Comparison of ENCODE assay signal across 15 cellular contexts in genomic region chr9:35951736-35952135, GRCh38. TPM values are rescaled to one million over a fixed set of nuclear protein-coding genes. Genes with fewer than 3 reads are reported as not detected.
A peak's percentile ranks its signal among the peaks of the same experiment; 100 is the strongest.
DNase-seq lines count a peak whose midpoint lies in the region; ATAC-seq and TF ChIP-seq lines count a peak whose summit lies in the region.
"Had no signal": no experiment of that assay in that cellular context is flagged by ENCODE, and none has a peak within 500 bp of the region (broad histone marks: within the 10 kb centered on the region; RNA-seq: fewer than 3 reads in every experiment).

No MANE protein-coding gene starts in this region.

- DNase-seq in HCT116 (ENCODE audit: low read depth, low spot score) (no peak), RWPE2 (ENCODE audit: low spot score) (no peak), fibroblast of pulmonary artery (ENCODE audit: low read depth) (peak; percentile 81), psoas muscle (no peak), head of caudate nucleus (no peak), vagina (ENCODE audit: extremely low spot score in 2 of 2) (no peak), NCI-H526 treated with DMSO at 0.1 percent for 48 hours (lab: John Stamatoyannopoulos, UW) (no peak)
- DNase-seq: activated CD4-positive, alpha-beta T cell treated with anti-CD3 and anti-CD28 coated beads, Interleukin-2, amount 50 U/mL, for 4 hours; activated effector memory CD4-positive, alpha-beta T cell treated with Interleukin-2 at 50 U/mL for 16 hours; COR-L47; nephron progenitor cell had no signal

- intact Hi-C loops in HCT116 (cut with micrococcal nuclease) (no loop called here), psoas muscle (cut with DNase I) (no loop called here), head of caudate nucleus (cut with DNase I) (no loop called here), vagina (cut with DNase I) (no loop called here)

- peak overlapping the region; percentile 27 for H3K4me2 ChIP-seq in HCT116 (ENCODE audit: low read length)

- H3K9me3 ChIP-seq in HCT116 (ENCODE audit: control insufficient read depth in 1 of 2, insufficient read depth in 1 of 2, low read depth in 1 of 2, low read length in 2 of 2): no peaks in the 10 kb centered on the region
- H3K9me3 ChIP-seq in RWPE2 (ENCODE audit: severe bottlenecking): no peaks in the 10 kb centered on the region
- H3K9me3 ChIP-seq in psoas muscle: no peaks in the 10 kb centered on the region
- H3K9me3 ChIP-seq in vagina: no peaks in the 10 kb centered on the region

- POLR2A ChIA-PET in HCT116 (lab: Charles Lee): no interaction called here

- no TSS peak for BruUV-seq in HCT116 (replicated peaks; lab: Mats Ljungman, UMichigan)

- RAD21 ChIA-PET in HCT116 (lab: Charles Lee; ENCODE audit: low non-redundant PET in 1 of 2, low total read pairs in 2 of 2, uncharacterized antibody in 2 of 2, unreplicated experiment in 2 of 2): no interaction called here

- peaks cover 9 to 22% of the 10 kb centered on the region in 2 experiments for H3K4me1 ChIP-seq in HCT116 (ENCODE audit: control insufficient read depth in 1 of 2, insufficient read depth in 2 of 2, low read length in 2 of 2)
- H3K4me1 ChIP-seq in RWPE2 (ENCODE audit: insufficient read depth, poor library complexity, severe bottlenecking): peaks cover 6% of the 10 kb centered on the region
- H3K4me1 ChIP-seq in psoas muscle: no peaks in the 10 kb centered on the region
- H3K4me1 ChIP-seq in vagina: no peaks in the 10 kb centered on the region

- no peaks in the 10 kb centered on the region for H3K9me2 ChIP-seq in HCT116 (ENCODE audit: insufficient read depth)

- ATAC-seq in HCT116: no peak
- peak; percentile 72; the same call in 2 of the 3 replicates for ATAC-seq in RWPE2 (ENCODE audit: low read depth)
- peak in 3 of 4 donors; percentile 12 to 30 (median 17) for ATAC-seq in psoas muscle
- ATAC-seq in HG03280 (IDR thresholded peaks at IDR 0.05; ENCODE audit: unreplicated experiment): no peak

- H3K4me3 ChIP-seq in HCT116 (replicated peaks in 1 of 2; ENCODE audit: low read depth in 1 of 2, low read length in 2 of 2) (no peak overlapping the region), RWPE2 (ENCODE audit: severe bottlenecking) (no peak overlapping the region), fibroblast of pulmonary artery (replicated peaks; ENCODE audit: low read depth, low read length) (no peak overlapping the region), psoas muscle (no peak overlapping the region), vagina (no peak overlapping the region)
- H3K4me3 ChIP-seq: cardiac muscle cell had no signal

- CTCF ChIA-PET in HCT116 (lab: Charles Lee): interaction anchor here (0.9 kb wide), 1 partner anchor 10 kb away, joined by 3 read pairs; no protein-coding TSS in a partner anchor

- no peaks in the 10 kb centered on the region for H3K27me3 ChIP-seq in HCT116 (ENCODE audit: insufficient read depth, low read length)
- no peaks in the 10 kb centered on the region for H3K27me3 ChIP-seq in RWPE2 (ENCODE audit: insufficient read depth, poor library complexity, severe bottlenecking)
- H3K27me3 ChIP-seq in psoas muscle (ENCODE audit: insufficient read depth in 3 of 3, low read length in 2 of 3): no peaks in the 10 kb centered on the region
- no peaks in the 10 kb centered on the region for H3K27me3 ChIP-seq in vagina

- H4K20me1 ChIP-seq in HCT116 (ENCODE audit: insufficient read depth): no peaks in the 10 kb centered on the region

- H3K9ac ChIP-seq in HCT116 (ENCODE audit: low read length): no peak overlapping the region

- TF ChIP-seq POLR2A in HCT116 (IDR thresholded peaks at IDR 0.05; ENCODE audit: borderline replicate concordance, extremely low read depth, insufficient read depth, insufficient read length) (no peak), vagina (IDR thresholded peaks at IDR 0.05) (no peak)

- TF ChIP-seq CTCF in HCT116 (IDR thresholded peaks at IDR 0.05 in 2 of 3, conservative IDR thresholded peaks at IDR 0.05 in 1 of 3; ENCODE audit: borderline replicate concordance in 1 of 3, insufficient read depth in 1 of 3, low read depth in 2 of 3, low read length in 2 of 3) (no peak), RWPE2 (IDR thresholded peaks at IDR 0.05; ENCODE audit: poor library complexity, severe bottlenecking) (no peak), fibroblast of pulmonary artery (IDR thresholded peaks at IDR 0.05; ENCODE audit: low read length, missing control alignments) (no peak), psoas muscle (IDR thresholded peaks at IDR 0.05) (no peak), vagina (IDR thresholded peaks at IDR 0.05) (no peak)

- no peak overlapping the region for H3K27ac ChIP-seq in HCT116 (ENCODE audit: low read depth, low read length)
- H3K27ac ChIP-seq in RWPE2 (ENCODE audit: poor library complexity, severe bottlenecking): peak overlapping the region; percentile 36
- H3K27ac ChIP-seq in psoas muscle: peak overlapping the region; percentile 61
- H3K27ac ChIP-seq in vagina: no peak overlapping the region
- H3K27ac ChIP-seq: cardiac muscle cell had no signal

- no peaks in the 10 kb centered on the region for H3K79me2 ChIP-seq in HCT116 (ENCODE audit: insufficient read depth, low read length)

- no peak for TF ChIP-seq RAD21 in HCT116 (IDR thresholded peaks at IDR 0.05; ENCODE audit: low read depth)

- 48 to 55% (median 54%) methylated on average over 6 of the region's 6 CpGs for WGBS in psoas muscle, 3 donors

- no peaks in the 10 kb centered on the region for H3K36me3 ChIP-seq in HCT116 (ENCODE audit: control insufficient read depth in 1 of 2, insufficient read depth in 2 of 2, low read length in 2 of 2)
- no peaks in the 10 kb centered on the region for H3K36me3 ChIP-seq in RWPE2 (ENCODE audit: low read depth)
- no peaks in the 10 kb centered on the region for H3K36me3 ChIP-seq in psoas muscle (ENCODE audit: insufficient read depth in 1 of 2, low read depth in 1 of 2)
- H3K36me3 ChIP-seq in vagina: no peaks in the 10 kb centered on the region
- H3K36me3 ChIP-seq: cardiac muscle cell had no signal

- H2AFZ ChIP-seq in HCT116 (ENCODE audit: low read depth, low read length, poor library complexity, severe bottlenecking): peak overlapping the region; percentile 64

TF ChIP-seq in HCT116, 20 proteins besides CTCF, POLR2A, EP300 and RAD21 (continues in another document):
- TF ChIP-seq SRF (IDR thresholded peaks at IDR 0.05; ENCODE audit: low read depth) (no peak), SP1 (IDR thresholded peaks at IDR 0.05; ENCODE audit: low read depth) (no peak), POLR2AphosphoS5 (IDR thresholded peaks at IDR 0.05; ENCODE audit: low read depth, low read length) (no peak), ELF1 (IDR thresholded peaks at IDR 0.05; ENCODE audit: borderline replicate concordance, low read depth) (no peak), JUND (IDR thresholded peaks at IDR 0.05) (no peak), SIN3A (IDR thresholded peaks at IDR 0.05; ENCODE audit: low read depth) (no peak), ZNF274 (IDR thresholded peaks at IDR 0.05; ENCODE audit: low read depth, low read length) (no peak), YY1 (IDR thresholded peaks at IDR 0.05; ENCODE audit: extremely low read depth, insufficient replicate concordance, low read depth, low read length) (no peak), CBX3 (IDR thresholded peaks at IDR 0.05; ENCODE audit: low read depth) (no peak), REST (IDR thresholded peaks at IDR 0.05; ENCODE audit: low read depth) (no peak)

RNA-seq across cellular contexts. Expression of gene OR2S2, which starts 6.2 kb away (rescaled TPM):
- total RNA-seq in HCT116 (2021; ENCODE audit: unreplicated experiment) (not detected), psoas muscle (not detected), vagina (not detected)
- polyA plus RNA-seq in HCT116 (2012): not detected in 2 replicates
- polyA plus RNA-seq in psoas muscle: not detected
- total RNA-seq: cardiac muscle cell, MCF 10A had no signal
- polyA plus RNA-seq: cardiac muscle cell, esophagus had no signal

RNA-seq across cellular contexts. Expression of gene SPAAR, which starts 42.4 kb away (rescaled TPM):
- total RNA-seq in HCT116 (2021; ENCODE audit: unreplicated experiment): not detected
- polyA plus RNA-seq in HCT116 (2012): 0.05 TPM in 1 of 2 replicates, not detected in the other
- total RNA-seq in psoas muscle: 1 to 10 TPM; 2.5 to 4.6 (median 4.0) TPM
- polyA plus RNA-seq in psoas muscle: 1 to 10 TPM; 3.2 to 3.9 (median 3.6) TPM
- 0.49 TPM for total RNA-seq in vagina

RNA-seq across cellular contexts. Expression of gene HRCT1, which starts 45.7 kb away (rescaled TPM):
- total RNA-seq in HCT116 (2021; ENCODE audit: unreplicated experiment) (0.32 TPM), psoas muscle (1 to 10 TPM in 3 of 4 donors, under 1 TPM in 1; 0.95 to 4.9 (median 3.0) TPM), vagina (5.4 TPM)
- polyA plus RNA-seq in HCT116 (2012): 0.81 and 1.1 TPM in 2 replicates
- polyA plus RNA-seq in psoas muscle: 1 to 10 TPM in 2 of 3 donors, under 1 TPM in 1; 0.59 to 5.4 (median 1.6) TPM
- total RNA-seq: cardiac muscle cell had no signal
- polyA plus RNA-seq: cardiac muscle cell had no signal

Comparison
In these comparisons a context has a peak if more than half of its experiments do, and no peak if none do; other contexts are left out.
1. ATAC-seq: peak in RWPE2 (single experiment) and psoas muscle (3 of 4); none in HCT116 (single experiment) and HG03280 (single experiment).
2. H3K27ac ChIP-seq: peak in RWPE2 (single experiment) and psoas muscle (single experiment); none in HCT116 (single experiment) and vagina (single experiment).